18 cellular contexts compared by ENCODE assay signal in genomic region chr4:25810815-25811690, GRCh38. TPM values are rescaled to one million over a fixed set of nuclear protein-coding genes. Genes with fewer than 3 reads are reported as not detected.
DNase-seq lines count a peak whose midpoint lies in the region; ATAC-seq and TF ChIP-seq lines count a peak whose summit lies in the region.
"Had no signal": no experiment of that assay in that cellular context is flagged by ENCODE, and none has a peak within 500 bp of the region (broad histone marks: within the 10 kb centered on the region; RNA-seq: fewer than 3 reads in every experiment).

No MANE protein-coding gene starts in this region.

- peaks cover 36% of the 10 kb centered on the region for H3K36me3 Mint-ChIP-seq in GM23338 (ENCODE audit: low read depth)

- H3K4me1 ChIP-seq in GM23338 (ENCODE audit: insufficient read depth) = peaks cover 41% of the 10 kb centered on the region
- H3K4me1 ChIP-seq: Peyer's patch had no signal

- H3K4me3 ChIP-seq in GM23338 = no peak overlapping the region
- no peak overlapping the region for H3K4me3 ChIP-seq in astrocyte of the cerebellum (ENCODE audit: low read depth, low read length)
- no peak overlapping the region for H3K4me3 ChIP-seq in fibroblast of the aortic adventitia (ENCODE audit: low read depth, low read length)
- H3K4me3 ChIP-seq: BLaER1 treated with 17β-estradiol and CSF1 and Interleukin-3, amounts not matched to agents 10 nM and 100 nM; ovary; Peyer's patch; SK-N-MC had no signal

- H3K4me3 Mint-ChIP-seq in GM23338 = no peak overlapping the region
- H3K4me3 Mint-ChIP-seq: activated CD4-positive, alpha-beta T cell treated with anti-CD3 and anti-CD28 coated beads for 36 hours had no signal

- no peak overlapping the region for H2AFZ ChIP-seq in GM23338

- H3F3A ChIP-seq in GM23338 (replicated peaks; ENCODE audit: low read depth) = no peaks in the 10 kb centered on the region

- H3K9me3 Mint-ChIP-seq in GM23338 = no peaks in the 10 kb centered on the region

- peaks cover 7% of the 10 kb centered on the region; the same call in 1 of the 2 replicates for H3K27me3 ChIP-seq in GM23338 (ENCODE audit: insufficient read depth)
- H3K27me3 ChIP-seq: BLaER1 treated with 17β-estradiol and CSF1 and Interleukin-3, amounts not matched to agents 10 nM and 100 nM; ovary; Peyer's patch had no signal

- H3K27me3 Mint-ChIP-seq in GM23338 (ENCODE audit: insufficient read depth, low read depth, poor library complexity) = peaks cover 5% of the 10 kb centered on the region
- H3K27me3 Mint-ChIP-seq: activated CD4-positive, alpha-beta T cell treated with anti-CD3 and anti-CD28 coated beads for 36 hours had no signal

- H3K9me2 ChIP-seq in GM23338 (ENCODE audit: insufficient read depth) = no peaks in the 10 kb centered on the region

- in situ Hi-C loops in astrocyte of the cerebellum (cut with HindIII; ENCODE audit: low sequenced_read_pairs) = no loop called here

- peaks cover 5% of the 10 kb centered on the region; the same call in 1 of the 2 replicates for H4K20me1 ChIP-seq in GM23338 (replicated peaks; ENCODE audit: insufficient read depth)
- H4K20me1 ChIP-seq: BLaER1 treated with 17β-estradiol and CSF1 and Interleukin-3, amounts not matched to agents 10 nM and 100 nM had no signal

- peaks cover 51% of the 10 kb centered on the region for H3K4me1 Mint-ChIP-seq in GM23338
- H3K4me1 Mint-ChIP-seq: activated CD4-positive, alpha-beta T cell treated with anti-CD3 and anti-CD28 coated beads for 36 hours had no signal

- ATAC-seq in GM23338 = no peak
- no peak for ATAC-seq in HG02840 (IDR thresholded peaks at IDR 0.05; ENCODE audit: low FRiP score, unreplicated experiment)
- ATAC-seq: activated CD4-positive, alpha-beta T cell treated with anti-CD3 and anti-CD28 coated beads for 36 hours; left ventricle myocardium superior had no signal

- DNase-seq in GM23338 (ENCODE audit: low spot score) (peak; percentile 43), astrocyte of the cerebellum (ENCODE audit: low read depth) (peak; percentile 12), fibroblast of the aortic adventitia (ENCODE audit: low read depth) (peak; percentile 16), renal cortical epithelial cell (ENCODE audit: low read depth) (peak; percentile 79), NCI-H2227 treated with DMSO at 0.1 percent for 48 hours (lab: John Stamatoyannopoulos, UW) (no peak)
- DNase-seq in activated CD4-positive, alpha-beta T cell treated with anti-CD3 and anti-CD28 coated beads, Interleukin-2, amount 50 U/mL, for 1 hour = no peak
- DNase-seq in stimulated activated CD4-positive, alpha-beta T cell treated with anti-CD3 and anti-CD28 coated beads, Interleukin-2, amount 100 ng/mL, for 48 hours = no peak
- DNase-seq: activated CD4-positive, alpha-beta T cell treated with anti-CD3 and anti-CD28 coated beads for 36 hours; activated naive CD4-positive, alpha-beta T cell treated with anti-CD3 and anti-CD28 coated beads, Interleukin-2, amount 50 U/mL, for 16 hours; effector CD4-positive, alpha-beta T cell; left ventricle myocardium superior; NCI-H1417; NCI-H82; Peyer's patch had no signal

- no peak overlapping the region for H3K27ac Mint-ChIP-seq in GM23338
- H3K27ac Mint-ChIP-seq: activated CD4-positive, alpha-beta T cell treated with anti-CD3 and anti-CD28 coated beads for 36 hours had no signal

- no peaks in the 10 kb centered on the region for H3K36me3 ChIP-seq in GM23338 (ENCODE audit: insufficient read depth)
- H3K36me3 ChIP-seq: ovary had no signal

- H3K27ac ChIP-seq in GM23338 (ENCODE audit: low read depth) = no peak overlapping the region
- H3K27ac ChIP-seq: BLaER1 treated with 17β-estradiol and CSF1 and Interleukin-3, amounts not matched to agents 10 nM and 100 nM; ovary; Peyer's patch; SK-N-MC had no signal

- H3K4me2 ChIP-seq in GM23338 = peak overlapping the region; percentile 30; the same call in 1 of the 2 replicates
- H3K4me2 ChIP-seq: BLaER1 treated with 17β-estradiol and CSF1 and Interleukin-3, amounts not matched to agents 10 nM and 100 nM had no signal

- TF ChIP-seq CTCF in GM23338 (conservative IDR thresholded peaks at IDR 0.05; ENCODE audit: low read depth in 2 of 2) (no peak), astrocyte of the cerebellum (IDR thresholded peaks at IDR 0.05; ENCODE audit: low read depth, low read length, missing control alignments) (no peak), fibroblast of the aortic adventitia (IDR thresholded peaks at IDR 0.05; ENCODE audit: insufficient read depth, low read length) (no peak)

- H3K79me2 ChIP-seq in GM23338 (replicated peaks; ENCODE audit: insufficient read depth) = no peaks in the 10 kb centered on the region

TF ChIP-seq in GM23338, 12 proteins besides CTCF, POLR2A, EP300 and RAD21 (continues in another document):
- TF ChIP-seq POLR2AphosphoS5 (IDR thresholded peaks at IDR 0.05; ENCODE audit: low read depth) = no peak
- no peak for TF ChIP-seq ETS1 (IDR thresholded peaks at IDR 0.05)
- TF ChIP-seq REST (IDR thresholded peaks at IDR 0.05; ENCODE audit: unreplicated experiment) = no peak
- TF ChIP-seq ZNF114 (CRISPR knock-in tag; IDR thresholded peaks at IDR 0.05) = no peak
- no peak for TF ChIP-seq ZNF331 (CRISPR knock-in tag; IDR thresholded peaks at IDR 0.05; ENCODE audit: low read depth)
- TF ChIP-seq JUNB (IDR thresholded peaks at IDR 0.05; ENCODE audit: unreplicated experiment) = no peak

RNA-seq across cellular contexts. Expression of gene SEL1L3, which starts 51.7 kb away (rescaled TPM):
- 61.7 and 65.8 TPM in 2 replicates for total RNA-seq in GM23338 (2014; rRNA removed; shearing (Covaris generic))
- 17.1 and 19.3 TPM in 2 replicates for polyA plus RNA-seq in GM23338 (2016; fragmentation: Nextera tagmentation; extraction: Ambion mirVana)
- 13.7 and 83.5 TPM in 2 replicates for total RNA-seq in fibroblast of the aortic adventitia (ENCODE audit: low replicate concordance)
- 57.7 and 140 TPM in 2 replicates for total RNA-seq in renal cortical epithelial cell

Comparison
In these comparisons a context has a peak if more than half of its experiments do, and no peak if none do; other contexts are left out.
1. DNase-seq: peak in GM23338 (single experiment), astrocyte of the cerebellum (single experiment), fibroblast of the aortic adventitia (single experiment) and renal cortical epithelial cell (single experiment); none in NCI-H2227 treated with DMSO at 0.1 percent for 48 hours (single experiment), activated CD4-positive, alpha-beta T cell treated with anti-CD3 and anti-CD28 coated beads, Interleukin-2, amount 50 U/mL, for 1 hour (single experiment) and stimulated activated CD4-positive, alpha-beta T cell treated with anti-CD3 and anti-CD28 coated beads, Interleukin-2, amount 100 ng/mL, for 48 hours (0 of 2).